In the genomic region with DNA sequence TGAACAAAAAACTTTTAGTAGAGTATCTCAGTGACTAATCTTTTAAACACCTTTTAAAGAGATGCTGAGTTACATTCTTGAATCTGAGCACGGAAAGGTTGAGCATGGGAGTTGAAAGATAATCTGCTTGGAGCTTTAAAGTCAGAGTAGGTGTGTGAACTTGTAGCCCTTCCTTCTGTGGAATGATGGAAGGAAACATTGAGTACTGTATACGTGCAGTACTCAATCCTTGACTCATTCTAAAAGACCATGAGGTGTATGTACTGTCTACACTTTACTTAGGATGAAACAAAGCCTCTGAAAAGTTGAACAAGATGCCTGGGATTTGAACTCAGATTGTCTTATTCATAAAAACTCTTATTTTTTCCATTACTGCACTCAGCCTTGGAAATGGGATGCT, we compare ENCODE assay signal across 23 cellular contexts. TPM values are rescaled to one million over a fixed set of nuclear protein-coding genes. Genes with fewer than 3 reads are reported as not detected.
DNase-seq lines count a peak whose midpoint lies in the region; ATAC-seq and TF ChIP-seq lines count a peak whose summit lies in the region.
"Had no signal": no experiment of that assay in that cellular context is flagged by ENCODE, and none has a peak within 500 bp of the region (broad histone marks: within the 10 kb centered on the region; RNA-seq: fewer than 3 reads in every experiment).

No MANE protein-coding gene starts in this region.

- H2BK5ac ChIP-seq in trophoblast cell (ENCODE audit: low read depth, low read length, poor library complexity), result no peak overlapping the region

- H3K9me2 ChIP-seq in Loucy (replicated peaks; ENCODE audit: low read depth, low read length), result no peaks in the 10 kb centered on the region

- H3K27ac ChIP-seq in trophoblast cell (ENCODE audit: low read depth, low read length), result no peak overlapping the region
- H3K27ac ChIP-seq: A549, gastrocnemius medialis, uterus had no signal

- H3K36me3 Mint-ChIP-seq in activated CD8-positive, alpha-beta memory T cell treated with anti-CD3 and anti-CD28 coated beads, Interleukin-2, amount 10 ng/mL, durations not matched to agents 7 days and 5 days, result peaks cover 49% of the 10 kb centered on the region
- H3K36me3 Mint-ChIP-seq in activated naive CD8-positive, alpha-beta T cell treated with anti-CD3 and anti-CD28 coated beads, Interleukin-2, amount 10 ng/mL, durations not matched to agents 7 days and 5 days, result peaks cover 49% of the 10 kb centered on the region

- no peak overlapping the region for H4K91ac ChIP-seq in trophoblast cell (ENCODE audit: low read depth, low read length)

- no peak for DNase-seq in activated CD8-positive, alpha-beta memory T cell treated with anti-CD3 and anti-CD28 coated beads, Interleukin-2, amount 10 ng/mL, durations not matched to agents 7 days and 5 days
- DNase-seq in activated CD8-positive, alpha-beta memory T cell treated with anti-CD3 and anti-CD28 coated beads, Interleukin-2, amount 50 U/mL, for 48 hours, result no peak
- DNase-seq in activated naive CD8-positive, alpha-beta T cell treated with anti-CD3 and anti-CD28 coated beads, Interleukin-2, amount 10 ng/mL, durations not matched to agents 7 days and 5 days, result no peak
- DNase-seq in trophoblast cell (peak in 1 of 2 donors; percentile 35), HUDEP-2 (lab: John Stamatoyannopoulos, UW; ENCODE audit: unreplicated experiment in 76 of 76) (no peak)
- DNase-seq in activated CD8-positive, alpha-beta memory T cell treated with anti-CD3 and anti-CD28 coated beads, Interleukin-2, amount 50 U/mL, for 4 hours, result no peak
- DNase-seq: activated CD4-positive, alpha-beta T cell treated with anti-CD3 and anti-CD28 coated beads for 48 hours; anterior cingulate cortex; BE2C; gastrocnemius medialis; kidney glomerular epithelial cell; MM.1S; NCI-H748 treated with DMSO at 0.1 percent for 48 hours; Right ventricle myocardium superior; stimulated activated CD4-positive, alpha-beta T cell treated with anti-CD3 and anti-CD28 coated beads, Interleukin-12 subunit alpha, Interleukin-12 subunit beta, amount 100 ng/mL, for 4 hours; substantia nigra; SW 1271; uterus had no signal

- no peaks in the 10 kb centered on the region; the same call in 1 of the 2 replicates for H3K36me3 ChIP-seq in Loucy (ENCODE audit: insufficient read depth, low read length)
- peaks cover 0 to 3% of the 10 kb centered on the region in 2 experiments for H3K36me3 ChIP-seq in trophoblast cell (ENCODE audit: control insufficient read depth in 1 of 2, insufficient read depth in 2 of 2, low read length in 2 of 2)
- H3K36me3 ChIP-seq: gastrocnemius medialis, uterus had no signal

- peak overlapping the region; percentile 78 for H3K4ac ChIP-seq in trophoblast cell (ENCODE audit: low read depth, low read length)

- WGBS in trophoblast cell (ENCODE audit: extremely low coverage, insufficient coverage, insufficient read length), result no CpG with 5 or more reads among the region's 2 CpGs

- no peaks in the 10 kb centered on the region for H3F3A ChIP-seq in Loucy (ENCODE audit: low read depth)

- H3K23ac ChIP-seq in trophoblast cell (ENCODE audit: low read length), result no peak overlapping the region

- H4K12ac ChIP-seq in trophoblast cell (ENCODE audit: low read depth, low read length), result no peak overlapping the region

- H3K18ac ChIP-seq in trophoblast cell (ENCODE audit: low read length), result no peak overlapping the region

- no peak overlapping the region for H3K4me3 Mint-ChIP-seq in activated CD8-positive, alpha-beta memory T cell treated with anti-CD3 and anti-CD28 coated beads, Interleukin-2, amount 10 ng/mL, durations not matched to agents 7 days and 5 days
- H3K4me3 Mint-ChIP-seq in activated naive CD8-positive, alpha-beta T cell treated with anti-CD3 and anti-CD28 coated beads, Interleukin-2, amount 10 ng/mL, durations not matched to agents 7 days and 5 days, result peak overlapping the region; percentile 53
- H3K4me3 Mint-ChIP-seq: central memory CD8-positive, alpha-beta T cell had no signal

- POLR2A ChIA-PET in activated naive CD8-positive, alpha-beta T cell treated with anti-CD3 and anti-CD28 coated beads, Interleukin-2, amount 10 ng/mL, durations not matched to agents 7 days and 5 days (lab: Charles Lee), result no interaction called here

- no peak overlapping the region for H3K9ac ChIP-seq in Loucy (ENCODE audit: low read depth, low read length, poor library complexity, severe bottlenecking)
- H3K9ac ChIP-seq in trophoblast cell (ENCODE audit: low read length), result no peak overlapping the region

- H2BK12ac ChIP-seq in trophoblast cell (ENCODE audit: low read length), result no peak overlapping the region

- H3K4me1 Mint-ChIP-seq in activated CD8-positive, alpha-beta memory T cell treated with anti-CD3 and anti-CD28 coated beads, Interleukin-2, amount 10 ng/mL, durations not matched to agents 7 days and 5 days, result peaks cover 53% of the 10 kb centered on the region
- peaks cover 44% of the 10 kb centered on the region for H3K4me1 Mint-ChIP-seq in activated naive CD8-positive, alpha-beta T cell treated with anti-CD3 and anti-CD28 coated beads, Interleukin-2, amount 10 ng/mL, durations not matched to agents 7 days and 5 days

- H3K14ac ChIP-seq in trophoblast cell (ENCODE audit: low read length), result no peak overlapping the region

- CTCF ChIA-PET in activated CD8-positive, alpha-beta memory T cell treated with anti-CD3 and anti-CD28 coated beads, Interleukin-2, amount 10 ng/mL, durations not matched to agents 7 days and 5 days (lab: Charles Lee), result no interaction called here

- no peaks in the 10 kb centered on the region for H3K9me3 ChIP-seq in Loucy (ENCODE audit: insufficient read depth, low read depth, low read length)
- H3K9me3 ChIP-seq in trophoblast cell (ENCODE audit: insufficient read depth, low read depth, low read length), result no peaks in the 10 kb centered on the region
- H3K9me3 ChIP-seq: A549, BE2C, gastrocnemius medialis, uterus had no signal

- peak overlapping the region; percentile 50 for H3K4me3 ChIP-seq in Loucy (ENCODE audit: low read length, poor library complexity, severe bottlenecking)
- H3K4me3 ChIP-seq in trophoblast cell (ENCODE audit: low read depth, low read length), result no peak overlapping the region
- H3K4me3 ChIP-seq: A549, gastrocnemius medialis, uterus had no signal

- H3K27me3 ChIP-seq in Loucy (ENCODE audit: insufficient read depth, low read length, poor library complexity, severe bottlenecking) (peaks cover 6% of the 10 kb centered on the region), trophoblast cell (ENCODE audit: insufficient read depth, low read length) (no peaks in the 10 kb centered on the region)
- H3K27me3 ChIP-seq: BE2C, gastrocnemius medialis, uterus had no signal

- peak overlapping the region; percentile 22 for H3K27ac Mint-ChIP-seq in activated CD8-positive, alpha-beta memory T cell treated with anti-CD3 and anti-CD28 coated beads, Interleukin-2, amount 10 ng/mL, durations not matched to agents 7 days and 5 days
- H3K27ac Mint-ChIP-seq in activated naive CD8-positive, alpha-beta T cell treated with anti-CD3 and anti-CD28 coated beads, Interleukin-2, amount 10 ng/mL, durations not matched to agents 7 days and 5 days, result no peak overlapping the region

- H4K8ac ChIP-seq in trophoblast cell (ENCODE audit: low read depth, low read length), result no peak overlapping the region

- no peak overlapping the region for H2AK5ac ChIP-seq in trophoblast cell (ENCODE audit: low read length)

- H3K79me1 ChIP-seq in trophoblast cell (ENCODE audit: low read length), result peaks cover 16% of the 10 kb centered on the region

- H3K4me2 ChIP-seq in Loucy (ENCODE audit: low read depth, low read length, poor library complexity, severe bottlenecking) (peak overlapping the region; percentile 74), trophoblast cell (ENCODE audit: low read length) (no peak overlapping the region)
- H3K4me2 ChIP-seq: A549 had no signal

- H3K27me3 Mint-ChIP-seq in activated CD8-positive, alpha-beta memory T cell treated with anti-CD3 and anti-CD28 coated beads, Interleukin-2, amount 10 ng/mL, durations not matched to agents 7 days and 5 days, result no peaks in the 10 kb centered on the region
- H3K27me3 Mint-ChIP-seq in activated naive CD8-positive, alpha-beta T cell treated with anti-CD3 and anti-CD28 coated beads, Interleukin-2, amount 10 ng/mL, durations not matched to agents 7 days and 5 days, result no peaks in the 10 kb centered on the region
- H3K27me3 Mint-ChIP-seq: central memory CD8-positive, alpha-beta T cell had no signal

- H2BK120ac ChIP-seq in trophoblast cell (ENCODE audit: insufficient read depth, low read length, poor library complexity), result no peak overlapping the region

- H4K20me1 ChIP-seq in Loucy (ENCODE audit: insufficient read depth, low read length, poor library complexity, severe bottlenecking), result peaks cover 57% of the 10 kb centered on the region

- no peak overlapping the region for H2AFZ ChIP-seq in Loucy (ENCODE audit: low read length)
- H2AFZ ChIP-seq in trophoblast cell (ENCODE audit: insufficient read depth, low read length, poor library complexity), result no peak overlapping the region

- TF ChIP-seq CTCF in Loucy (conservative IDR thresholded peaks at IDR 0.05; ENCODE audit: low read length), result no peak

- H3K9me3 Mint-ChIP-seq in activated CD8-positive, alpha-beta memory T cell treated with anti-CD3 and anti-CD28 coated beads, Interleukin-2, amount 10 ng/mL, durations not matched to agents 7 days and 5 days (ENCODE audit: low read depth), result no peaks in the 10 kb centered on the region
- no peaks in the 10 kb centered on the region for H3K9me3 Mint-ChIP-seq in activated naive CD8-positive, alpha-beta T cell treated with anti-CD3 and anti-CD28 coated beads, Interleukin-2, amount 10 ng/mL, durations not matched to agents 7 days and 5 days
- H3K9me3 Mint-ChIP-seq: central memory CD8-positive, alpha-beta T cell had no signal

- H3K79me2 ChIP-seq in Loucy (ENCODE audit: insufficient read depth, low read length) (peaks cover 96% of the 10 kb centered on the region), trophoblast cell (ENCODE audit: control insufficient read depth, insufficient read depth, low read length, poor library complexity) (peaks cover 17% of the 10 kb centered on the region)

- no peak for ATAC-seq in activated CD8-positive, alpha-beta memory T cell treated with anti-CD3 and anti-CD28 coated beads, Interleukin-2, amount 10 ng/mL, durations not matched to agents 7 days and 5 days
- ATAC-seq in activated naive CD8-positive, alpha-beta T cell treated with anti-CD3 and anti-CD28 coated beads, Interleukin-2, amount 10 ng/mL, durations not matched to agents 7 days and 5 days (ENCODE audit: low read depth), result no peak
- ATAC-seq in GM21515 (IDR thresholded peaks at IDR 0.05; ENCODE audit: unreplicated experiment), result no peak
- ATAC-seq: A549, esophagus mucosa, gastrocnemius medialis had no signal

- peaks cover 45% of the 10 kb centered on the region for H3K4me1 ChIP-seq in Loucy (ENCODE audit: insufficient read depth, low read length, poor library complexity, severe bottlenecking)
- peaks cover 2 to 8% of the 10 kb centered on the region in 2 experiments for H3K4me1 ChIP-seq in trophoblast cell (ENCODE audit: control insufficient read depth in 1 of 2, insufficient read depth in 2 of 2, low read length in 2 of 2)
- H3K4me1 ChIP-seq: BE2C, uterus had no signal

RNA-seq across cellular contexts. Expression of a gene that starts 3.4 kb away (rescaled TPM):
- 10 to 100 TPM; 40.6 to 46.6 TPM for total RNA-seq in activated CD8-positive, alpha-beta memory T cell treated with anti-CD3 and anti-CD28 coated beads, Interleukin-2, amount 10 ng/mL, durations not matched to agents 7 days and 5 days
- total RNA-seq in activated naive CD8-positive, alpha-beta T cell treated with anti-CD3 and anti-CD28 coated beads, Interleukin-2, amount 10 ng/mL, durations not matched to agents 7 days and 5 days, result 10 to 100 TPM; 36.3 to 37.6 TPM
- 23.2 and 23.9 TPM in 2 replicates for polyA plus RNA-seq in trophoblast cell (2013)

RNA-seq across cellular contexts. Expression of a gene that starts 3.5 kb away (rescaled TPM):
- total RNA-seq in activated CD8-positive, alpha-beta memory T cell treated with anti-CD3 and anti-CD28 coated beads, Interleukin-2, amount 10 ng/mL, durations not matched to agents 7 days and 5 days, result 100 to 1,000 TPM; 317 to 343 TPM
- 100 to 1,000 TPM; 319 to 331 TPM for total RNA-seq in activated naive CD8-positive, alpha-beta T cell treated with anti-CD3 and anti-CD28 coated beads, Interleukin-2, amount 10 ng/mL, durations not matched to agents 7 days and 5 days
- polyA plus RNA-seq in trophoblast cell (2013), result 325 and 327 TPM in 2 replicates

RNA-seq across cellular contexts. Expression of a gene that starts 60.0 kb away (rescaled TPM):
- total RNA-seq in activated CD8-positive, alpha-beta memory T cell treated with anti-CD3 and anti-CD28 coated beads, Interleukin-2, amount 10 ng/mL, durations not matched to agents 7 days and 5 days, result 100 to 1,000 TPM; 385 to 421 TPM
- 100 to 1,000 TPM; 356 to 360 TPM for total RNA-seq in activated naive CD8-positive, alpha-beta T cell treated with anti-CD3 and anti-CD28 coated beads, Interleukin-2, amount 10 ng/mL, durations not matched to agents 7 days and 5 days
- polyA plus RNA-seq in trophoblast cell (2013), result 305 and 316 TPM in 2 replicates
